Comparison of ENCODE assay signal across 20 cellular contexts in the genomic region with DNA sequence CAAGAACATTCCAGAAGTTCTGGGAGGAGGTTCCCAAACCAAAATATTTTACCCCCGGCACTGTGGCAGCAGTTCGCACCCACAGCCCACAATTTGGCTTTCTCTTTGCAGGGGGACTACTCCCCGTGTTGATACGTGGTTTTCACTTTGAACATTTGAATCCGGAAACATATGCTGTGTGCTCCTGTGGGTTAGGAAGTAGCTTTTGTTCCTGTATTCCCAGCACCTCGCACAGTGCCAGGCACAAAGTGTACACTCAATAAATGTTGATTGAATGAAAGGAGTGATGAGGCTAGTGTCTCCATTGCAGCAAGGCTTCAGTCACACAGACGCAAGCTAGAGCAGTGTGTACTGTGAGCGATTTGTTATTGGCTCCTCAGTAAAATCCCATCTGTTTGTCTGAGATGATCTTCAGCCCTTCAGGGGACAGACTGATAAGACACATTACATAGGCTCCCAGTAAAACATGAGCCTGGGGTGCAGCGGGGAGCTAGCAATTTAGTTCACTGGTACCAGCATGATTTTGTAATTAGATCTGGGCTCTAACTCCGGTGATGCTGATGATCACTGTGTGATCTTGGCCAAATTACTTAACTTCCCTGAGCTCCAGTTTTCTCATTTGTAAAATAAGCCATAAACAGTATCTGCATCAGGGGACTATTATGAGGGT. TPM values are rescaled to one million over a fixed set of nuclear protein-coding genes. Genes with fewer than 3 reads are reported as not detected.
DNase-seq lines count a peak whose midpoint lies in the region; FAIRE-seq and TF ChIP-seq lines count a peak whose summit lies in the region.
"Had no signal": no experiment of that assay in that cellular context is flagged by ENCODE, and none has a peak within 500 bp of the region (broad histone marks: within the 10 kb centered on the region; RNA-seq: fewer than 3 reads in every experiment).

No MANE protein-coding gene starts in this region.

- POLR2A ChIA-PET in A673 (lab: Charles Lee; ENCODE audit: low non-redundant PET), result no interaction called here

- no peaks in the 10 kb centered on the region for H3K9me3 ChIP-seq in A673 (ENCODE audit: low read depth, low read length, poor library complexity, severe bottlenecking)
- H3K9me3 ChIP-seq in right atrium auricular region, result no peaks in the 10 kb centered on the region
- H3K9me3 ChIP-seq: left ventricle myocardium inferior, spleen had no signal

- TF ChIP-seq CTCF in A673 (conservative IDR thresholded peaks at IDR 0.05; ENCODE audit: low read depth, low read length), result no peak
- TF ChIP-seq CTCF in mesothelial cell of epicardium (IDR thresholded peaks at IDR 0.05; ENCODE audit: unreplicated experiment), result no peak
- TF ChIP-seq CTCF in right atrium auricular region (IDR thresholded peaks at IDR 0.05), result no peak

- H3K36me3 ChIP-seq in A673 (ENCODE audit: insufficient read depth, low read length, poor library complexity, severe bottlenecking) (no peaks in the 10 kb centered on the region), right atrium auricular region (no peaks in the 10 kb centered on the region)
- H3K36me3 ChIP-seq: left ventricle myocardium inferior had no signal

- DNase-seq in A673 (ENCODE audit: low spot score) (no peak), GM19239 (ENCODE audit: insufficient read length, low spot score) (no peak), mesothelial cell of epicardium (ENCODE audit: low spot score in 2 of 2, unreplicated experiment in 2 of 2) (no peak), ACHN (no peak), right atrium auricular region (ENCODE audit: low spot score) (no peak), NCI-H446 treated with DMSO at 0.1 percent for 48 hours (lab: John Stamatoyannopoulos, UW) (no peak), SHP77 treated with DMSO at 0.1 percent for 48 hours (lab: John Stamatoyannopoulos, UW) (no peak)
- DNase-seq: activated CD4-positive, alpha-beta T cell treated with anti-CD3 and anti-CD28 coated beads, Interleukin-2, amount 50 U/mL, for 4 hours; activated T-cell treated with anti-CD3 and anti-CD28 coated beads, Interleukin-2, amount 50 U/mL, for 4 hours; DMS153; left ventricle myocardium inferior; NCI-H2029 treated with DMSO at 0.1 percent for 48 hours; NCI-H526; PC-3; spleen had no signal

- peak; percentile 60 for FAIRE-seq in GM19239 (lab: Jason Lieb, UNC)

- H3K9me3 Mint-ChIP-seq in activated naive CD8-positive, alpha-beta T cell (ENCODE audit: low read depth), result no peaks in the 10 kb centered on the region
- no peaks in the 10 kb centered on the region for H3K9me3 Mint-ChIP-seq in mesothelial cell of epicardium
- H3K9me3 Mint-ChIP-seq: activated T-cell treated with anti-CD3 and anti-CD28 coated beads, Interleukin-2, amount 50 U/mL, for 4 hours had no signal

- CTCF ChIA-PET in A673 (lab: Charles Lee), result no interaction called here

- peaks cover 1% of the 10 kb centered on the region for H3K27me3 Mint-ChIP-seq in activated naive CD8-positive, alpha-beta T cell
- H3K27me3 Mint-ChIP-seq in mesothelial cell of epicardium (ENCODE audit: low read depth), result peaks cover 38% of the 10 kb centered on the region

- H3K27ac Mint-ChIP-seq in activated naive CD8-positive, alpha-beta T cell, result peak overlapping the region; percentile 47
- H3K27ac Mint-ChIP-seq in mesothelial cell of epicardium, result no peak overlapping the region

- peaks cover 40% of the 10 kb centered on the region for H3K4me1 Mint-ChIP-seq in activated naive CD8-positive, alpha-beta T cell (ENCODE audit: low read depth)
- H3K4me1 Mint-ChIP-seq in mesothelial cell of epicardium, result peaks cover 19% of the 10 kb centered on the region

- H3K4me3 Mint-ChIP-seq in activated naive CD8-positive, alpha-beta T cell, result peak overlapping the region; percentile 90
- peak overlapping the region; percentile 13 for H3K4me3 Mint-ChIP-seq in mesothelial cell of epicardium
- H3K4me3 Mint-ChIP-seq: activated T-cell treated with anti-CD3 and anti-CD28 coated beads, Interleukin-2, amount 50 U/mL, for 4 hours had no signal

- H3K36me3 Mint-ChIP-seq in activated naive CD8-positive, alpha-beta T cell, result peaks cover 3% of the 10 kb centered on the region
- peaks cover 17% of the 10 kb centered on the region for H3K36me3 Mint-ChIP-seq in mesothelial cell of epicardium

- H3K4me1 ChIP-seq in A673 (ENCODE audit: insufficient read depth, low read length, poor library complexity, severe bottlenecking) (peaks cover 16% of the 10 kb centered on the region), right atrium auricular region (peaks cover 0 to 26% of the 10 kb centered on the region in 2 donors)

- intact Hi-C loops in A673 (cut with micrococcal nuclease; ENCODE audit: unreplicated experiment), result no loop called here

- H3K4me3 ChIP-seq in A673 (ENCODE audit: low read depth, low read length, poor library complexity, severe bottlenecking) (no peak overlapping the region), right atrium auricular region (no peak overlapping the region)

- H3K27ac ChIP-seq in A673 (ENCODE audit: low read depth, low read length, poor library complexity, severe bottlenecking) (no peak overlapping the region), right atrium auricular region (no peak overlapping the region)
- H3K27ac ChIP-seq: epithelial cell of prostate had no signal

- in situ Hi-C loops in ACHN (cut with HindIII; ENCODE audit: low pct_ligation_motif_present, low pct_unique_long_range_greater_than_20kb, low sequenced_read_pairs), result no loop called here

- H3K27me3 ChIP-seq in A673 (replicated peaks; ENCODE audit: insufficient read depth, low read depth, low read length, poor library complexity) (no peaks in the 10 kb centered on the region), right atrium auricular region (no peaks in the 10 kb centered on the region)

- TSS peak; percentile 36 for BruUV-seq in A673 (replicated peaks; lab: Mats Ljungman, UMichigan)

RNA-seq across cellular contexts. Expression of a gene that starts 2.2 kb away (rescaled TPM):
- total RNA-seq in A673 (2021), result 9.6 and 10.0 TPM in 2 replicates
- total RNA-seq in mesothelial cell of epicardium, result 12.5 to 15.3 TPM (median 12.5 TPM) in 3 replicates
- 10 to 100 TPM in 1 of 2 donors, 1 to 10 TPM in 1; 5.9 to 12.3 TPM for total RNA-seq in right atrium auricular region

RNA-seq across cellular contexts. Expression of a gene that starts 28.2 kb away (rescaled TPM):
- total RNA-seq in A673 (2021) (0.58 TPM in 1 of 2 replicates, not detected in the other), mesothelial cell of epicardium (not detected in 3 replicates), right atrium auricular region (not detected)
- total RNA-seq: activated T-cell treated with anti-CD3 and anti-CD28 coated beads, Interleukin-2, amount 50 U/mL, for 4 hours; H7; left ventricle myocardium inferior; PC-3; posterior vena cava; spleen; ureter had no signal

RNA-seq across cellular contexts. Expression of a gene that starts 30.6 kb away (rescaled TPM):
- total RNA-seq in A673 (2021), result not detected in 2 replicates
- not detected in 3 replicates for total RNA-seq in mesothelial cell of epicardium
- total RNA-seq in right atrium auricular region, result not detected
- total RNA-seq: H7, left ventricle myocardium inferior, PC-3, posterior vena cava, spleen, ureter had no signal

RNA-seq across cellular contexts. Expression of a gene that starts 59.5 kb away (rescaled TPM):
- 18.7 and 21.5 TPM in 2 replicates for total RNA-seq in A673 (2021)
- 17.1 to 18.7 TPM (median 17.1 TPM) in 3 replicates for total RNA-seq in mesothelial cell of epicardium
- total RNA-seq in right atrium auricular region, result 10 to 100 TPM; 23.5 to 28.0 TPM
